9 cellular contexts compared by ENCODE assay signal in the genomic region with DNA sequence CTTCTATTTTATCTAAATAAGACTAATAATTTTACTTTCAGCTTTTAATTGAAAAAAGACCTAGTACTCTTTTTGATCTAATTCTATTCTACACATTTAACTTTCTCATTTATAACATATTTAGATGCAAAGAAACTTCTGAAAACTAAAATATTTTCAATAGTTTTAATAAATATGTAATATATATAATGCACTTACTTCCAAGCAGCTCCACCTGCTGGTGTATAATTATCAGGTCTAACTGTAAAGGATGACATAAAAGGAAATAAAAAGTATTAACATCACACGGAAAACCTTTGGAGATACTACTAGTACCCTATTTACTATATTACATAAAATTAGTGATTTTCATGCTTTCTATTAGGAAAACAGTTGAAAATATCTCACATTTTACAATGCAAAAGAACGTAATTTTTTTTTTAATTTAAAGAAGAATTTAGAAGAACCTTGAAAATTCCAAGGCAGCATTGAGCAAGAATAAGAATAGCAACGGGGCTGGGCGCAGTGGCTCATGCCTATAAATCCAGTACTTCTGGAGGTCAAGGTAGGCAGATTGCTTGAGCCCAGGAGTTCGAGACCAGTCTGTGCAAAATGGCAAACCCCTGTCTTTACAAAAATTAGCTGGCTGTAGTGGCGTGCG. TPM values are rescaled to one million over a fixed set of nuclear protein-coding genes. Genes with fewer than 3 reads are reported as not detected.
DNase-seq lines count a peak whose midpoint lies in the region; ATAC-seq, FAIRE-seq and TF ChIP-seq lines count a peak whose summit lies in the region.
"Had no signal": no experiment of that assay in that cellular context is flagged by ENCODE, and none has a peak within 500 bp of the region (broad histone marks: within the 10 kb centered on the region; RNA-seq: fewer than 3 reads in every experiment).

No MANE protein-coding gene starts in this region.

- H3K9me3 ChIP-seq in AG04450 (ENCODE audit: control insufficient read depth, insufficient read depth, low read length) (no peaks in the 10 kb centered on the region), SK-N-SH (no peaks in the 10 kb centered on the region)

- H3K9ac ChIP-seq in SK-N-SH = no peak overlapping the region

- H3K4me3 ChIP-seq in AG04450 (ENCODE audit: low read depth, low read length) = no peak overlapping the region
- no peak overlapping the region for H3K4me3 ChIP-seq in GM12865 (ENCODE audit: low read depth, low read length)
- no peak overlapping the region for H3K4me3 ChIP-seq in SK-N-SH (ENCODE audit: low read depth in 2 of 2, low read length in 1 of 2)
- no peak overlapping the region for H3K4me3 ChIP-seq in lower leg skin (ENCODE audit: low read depth, poor library complexity, severe bottlenecking)

- no peak for TF ChIP-seq POLR2A in lower leg skin (IDR thresholded peaks at IDR 0.05)

- H3F3A ChIP-seq in SK-N-SH (replicated peaks; ENCODE audit: insufficient read depth) = no peaks in the 10 kb centered on the region

- H3K27me3 ChIP-seq in AG04450 (ENCODE audit: control insufficient read depth, insufficient read depth, low read length) (no peaks in the 10 kb centered on the region), SK-N-SH (ENCODE audit: insufficient read depth) (no peaks in the 10 kb centered on the region)

- H3K4me2 ChIP-seq in SK-N-SH = no peak overlapping the region

- TF ChIP-seq CTCF in AG04450 (IDR thresholded peaks at IDR 0.05; ENCODE audit: low read depth, low read length) (peak; percentile 56), GM12865 (IDR thresholded peaks at IDR 0.05; ENCODE audit: insufficient read depth, low read depth, low read length, missing control alignments) (no peak), SK-N-SH (IDR thresholded peaks at IDR 0.05) (peak; percentile 58), lower leg skin (IDR thresholded peaks at IDR 0.05) (no peak)

- H4K20me1 ChIP-seq in SK-N-SH (ENCODE audit: insufficient read depth) = no peaks in the 10 kb centered on the region

- no peak for ATAC-seq in GM18517 (IDR thresholded peaks at IDR 0.05; ENCODE audit: unreplicated experiment)
- ATAC-seq in GM18861 (IDR thresholded peaks at IDR 0.05; ENCODE audit: unreplicated experiment) = no peak

- TF ChIP-seq RAD21 in SK-N-SH (IDR thresholded peaks at IDR 0.05; ENCODE audit: low read length) = no peak

- H3K27ac ChIP-seq in AG04450 (ENCODE audit: low read depth, low read length) (no peak overlapping the region), SK-N-SH (ENCODE audit: low read depth in 2 of 2, low read length in 1 of 2) (no peak overlapping the region)

- no peaks in the 10 kb centered on the region for H3K4me1 ChIP-seq in SK-N-SH (ENCODE audit: control insufficient read depth in 1 of 2, insufficient read depth in 2 of 2, low read depth in 1 of 2, low read length in 1 of 2)

- intact Hi-C loops in lower leg skin (cut with DNase I; ENCODE audit: low total_unique reads) = no loop called here

- POLR2A ChIA-PET in AG04450 (lab: Yijun Ruan, JAX) = interaction anchor here (0.7 kb wide), 1 partner anchor 20 kb away, joined by 4 read pairs; no protein-coding TSS in a partner anchor
- POLR2A ChIA-PET in SK-N-SH (lab: Yijun Ruan, JAX) = no interaction called here

- H3K36me3 ChIP-seq in SK-N-SH (replicated peaks in 1 of 2; ENCODE audit: control insufficient read depth in 1 of 2, insufficient read depth in 2 of 2, low read length in 1 of 2) = no peaks in the 10 kb centered on the region

- H3K9me2 ChIP-seq in SK-N-SH = no peaks in the 10 kb centered on the region

- CTCF ChIA-PET in AG04450 (lab: Charles Lee) (interaction anchor here (0.7 to 2.4 kb wide), 11 partner anchors 8 to 818 kb away, joined by 3 to 21 read pairs (median 6); a partner anchor contains a TSS), SK-N-SH (lab: Yijun Ruan, JAX) (interaction anchor here (1.1 to 1.7 kb wide), 4 partner anchors 13 to 530 kb away, joined by 3 to 5 read pairs (median 4); no protein-coding TSS in a partner anchor)

- no peak for DNase-seq in AG04450 (ENCODE audit: low read depth, low spot score)
- DNase-seq in GM12865 (ENCODE audit: low read depth) = peak; percentile 5
- DNase-seq in SK-N-SH = no peak
- no peak for DNase-seq in frontal cortex (ENCODE audit: low spot score in 2 of 2)
- no peak for DNase-seq in nucleus accumbens (lab: John Stamatoyannopoulos, UW)
- DNase-seq in lower leg skin (ENCODE audit: low spot score in 2 of 2) = no peak
- DNase-seq: amniotic stem cell had no signal

- FAIRE-seq in frontal cortex (lab: Jason Lieb, UNC) = peak; percentile 74

- 38% methylated on average over 7 of the region's 7 CpGs for WGBS in SK-N-SH (ENCODE audit: low lambda C conversion rate)
- WGBS in lower leg skin, 2 donors = 71 to 75% methylated on average over 7 of the region's 7 CpGs

- no peak for TF ChIP-seq EP300 in SK-N-SH (IDR thresholded peaks at IDR 0.05; ENCODE audit: borderline replicate concordance in 1 of 2, low read depth in 1 of 2, low read length in 1 of 2)

- no peaks in the 10 kb centered on the region for H3K79me2 ChIP-seq in SK-N-SH (ENCODE audit: insufficient read depth)

- no peak overlapping the region for H2AFZ ChIP-seq in SK-N-SH (ENCODE audit: low read depth)

TF ChIP-seq in SK-N-SH, 30 proteins besides CTCF, POLR2A, EP300 and RAD21:
- TF ChIP-seq FOXJ3 (CRISPR knock-in tag; IDR thresholded peaks at IDR 0.05) (no peak), TCF12 (IDR thresholded peaks at IDR 0.05) (no peak), JUND (IDR thresholded peaks at IDR 0.05) (no peak), NRF1 (IDR thresholded peaks at IDR 0.05; ENCODE audit: low read depth, low read length) (no peak), MEF2A (IDR thresholded peaks at IDR 0.05; ENCODE audit: borderline replicate concordance, low read depth) (no peak), MXI1 (IDR thresholded peaks at IDR 0.05; ENCODE audit: low read depth, low read length) (no peak)
- TF ChIP-seq, protein P1, sequence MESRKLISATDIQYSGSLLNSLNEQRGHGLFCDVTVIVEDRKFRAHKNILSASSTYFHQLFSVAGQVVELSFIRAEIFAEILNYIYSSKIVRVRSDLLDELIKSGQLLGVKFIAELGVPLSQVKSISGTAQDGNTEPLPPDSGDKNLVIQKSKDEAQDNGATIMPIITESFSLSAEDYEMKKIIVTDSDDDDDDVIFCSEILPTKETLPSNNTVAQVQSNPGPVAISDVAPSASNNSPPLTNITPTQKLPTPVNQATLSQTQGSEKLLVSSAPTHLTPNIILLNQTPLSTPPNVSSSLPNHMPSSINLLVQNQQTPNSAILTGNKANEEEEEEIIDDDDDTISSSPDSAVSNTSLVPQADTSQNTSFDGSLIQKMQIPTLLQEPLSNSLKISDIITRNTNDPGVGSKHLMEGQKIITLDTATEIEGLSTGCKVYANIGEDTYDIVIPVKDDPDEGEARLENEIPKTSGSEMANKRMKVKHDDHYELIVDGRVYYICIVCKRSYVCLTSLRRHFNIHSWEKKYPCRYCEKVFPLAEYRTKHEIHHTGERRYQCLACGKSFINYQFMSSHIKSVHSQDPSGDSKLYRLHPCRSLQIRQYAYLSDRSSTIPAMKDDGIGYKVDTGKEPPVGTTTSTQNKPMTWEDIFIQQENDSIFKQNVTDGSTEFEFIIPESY (IDR thresholded peaks at IDR 0.05; ENCODE audit: borderline replicate concordance, low read depth) = no peak
- TF ChIP-seq, protein P2, sequence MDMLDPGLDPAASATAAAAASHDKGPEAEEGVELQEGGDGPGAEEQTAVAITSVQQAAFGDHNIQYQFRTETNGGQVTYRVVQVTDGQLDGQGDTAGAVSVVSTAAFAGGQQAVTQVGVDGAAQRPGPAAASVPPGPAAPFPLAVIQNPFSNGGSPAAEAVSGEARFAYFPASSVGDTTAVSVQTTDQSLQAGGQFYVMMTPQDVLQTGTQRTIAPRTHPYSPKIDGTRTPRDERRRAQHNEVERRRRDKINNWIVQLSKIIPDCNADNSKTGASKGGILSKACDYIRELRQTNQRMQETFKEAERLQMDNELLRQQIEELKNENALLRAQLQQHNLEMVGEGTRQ (IDR thresholded peaks at IDR 0.05; ENCODE audit: borderline replicate concordance, low read depth, low read length) = no peak
- TF ChIP-seq, protein P3, sequence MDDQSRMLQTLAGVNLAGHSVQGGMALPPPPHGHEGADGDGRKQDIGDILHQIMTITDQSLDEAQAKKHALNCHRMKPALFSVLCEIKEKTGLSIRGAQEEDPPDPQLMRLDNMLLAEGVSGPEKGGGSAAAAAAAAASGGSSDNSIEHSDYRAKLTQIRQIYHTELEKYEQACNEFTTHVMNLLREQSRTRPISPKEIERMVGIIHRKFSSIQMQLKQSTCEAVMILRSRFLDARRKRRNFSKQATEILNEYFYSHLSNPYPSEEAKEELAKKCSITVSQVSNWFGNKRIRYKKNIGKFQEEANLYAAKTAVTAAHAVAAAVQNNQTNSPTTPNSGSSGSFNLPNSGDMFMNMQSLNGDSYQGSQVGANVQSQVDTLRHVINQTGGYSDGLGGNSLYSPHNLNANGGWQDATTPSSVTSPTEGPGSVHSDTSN (IDR thresholded peaks at IDR 0.05) = no peak

RNA-seq across cellular contexts. Expression of a gene that starts 10.2 kb away (rescaled TPM):
- polyA plus RNA-seq in AG04450 (2011; rRNA removed) (not detected in 2 replicates), SK-N-SH (2012; rRNA removed) (not detected in 2 replicates)
- not detected in 2 replicates for polyA minus RNA-seq in AG04450 (2011; rRNA and poly(A)+ RNA removed)
- not detected in 2 replicates for polyA plus RNA-seq in SK-N-SH (2012; cell fraction: cytosol; rRNA removed)
- polyA plus RNA-seq in SK-N-SH (2012; cell fraction: nucleus; rRNA removed) = not detected in 2 replicates
- total RNA-seq in frontal cortex (under 0.01 TPM), lower leg skin (not detected)

RNA-seq across cellular contexts. Expression of a gene that starts 50.6 kb away (rescaled TPM):
- polyA plus RNA-seq in AG04450 (2011; rRNA removed) (33.7 and 40.4 TPM in 2 replicates), SK-N-SH (2012; rRNA removed) (10.7 and 10.9 TPM in 2 replicates)
- 31.6 and 36.2 TPM in 2 replicates for polyA minus RNA-seq in AG04450 (2011; rRNA and poly(A)+ RNA removed)
- 10.2 and 12.3 TPM in 2 replicates for polyA plus RNA-seq in SK-N-SH (2012; cell fraction: cytosol; rRNA removed)
- 7.8 and 9.8 TPM in 2 replicates for polyA plus RNA-seq in SK-N-SH (2012; cell fraction: nucleus; rRNA removed)
- total RNA-seq in frontal cortex (7.7 TPM), lower leg skin (10 to 100 TPM; 23.8 to 34.4 (median 26.4) TPM)

Comparison
In these comparisons a context has a peak if more than half of its experiments do, and no peak if none do; other contexts are left out.
1. CTCF ChIP-seq: peak in AG04450 (single experiment) and SK-N-SH (single experiment); none in GM12865 (single experiment) and lower leg skin (0 of 3).